21 cellular contexts compared by ENCODE assay signal in the genomic region with DNA sequence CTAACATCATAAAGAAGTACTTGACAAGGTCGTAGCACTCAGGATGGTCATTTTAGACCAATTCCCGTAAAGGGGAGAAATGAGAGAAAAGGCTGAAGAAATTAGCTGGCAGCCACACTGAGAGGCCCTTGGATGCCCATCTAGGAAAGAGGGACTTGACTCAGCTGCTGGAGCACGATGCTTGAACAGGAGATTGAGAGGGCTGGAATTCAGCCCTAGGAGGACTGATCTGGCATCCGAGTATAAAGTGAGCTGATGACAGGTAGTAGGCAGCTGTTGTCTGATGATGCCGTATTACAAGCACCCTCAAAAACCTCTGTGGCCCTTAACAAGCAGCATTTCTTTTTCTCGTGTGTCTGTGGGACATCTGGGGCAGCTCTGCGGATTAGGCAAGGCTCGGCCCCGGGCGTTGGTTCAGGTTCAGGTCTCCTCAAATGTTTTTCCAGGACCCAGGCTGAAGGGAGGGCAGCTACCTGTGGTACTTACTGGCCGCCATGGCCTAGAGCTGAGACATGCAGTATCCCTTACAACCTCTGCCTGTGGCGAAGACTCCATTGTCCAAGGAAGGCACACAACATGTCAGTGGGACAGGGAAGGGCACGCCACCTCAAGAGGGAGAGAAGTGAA.
"Had no signal": no experiment of that assay in that cellular context is flagged by ENCODE, and none has a peak within 500 bp of the region (broad histone marks: within the 10 kb centered on the region; RNA-seq: fewer than 3 reads in every experiment).

No MANE protein-coding gene starts in this region.

- ATAC-seq: activated CD4-positive, alpha-beta T cell treated with anti-CD3 and anti-CD28 coated beads for 36 hours; effector memory CD8-positive, alpha-beta T cell; gastrocnemius medialis; left cardiac atrium; naive thymus-derived CD8-positive, alpha-beta T cell had no signal

- H3K9me3 ChIP-seq: colonic mucosa, esophagus muscularis mucosa, gastrocnemius medialis, heart left ventricle, prostate gland, thoracic aorta had no signal

- DNase-seq: activated B cell treated with CpG ODN at 0.5 μM for 24 hours; activated CD4-positive, alpha-beta T cell treated with anti-CD3 and anti-CD28 coated beads for 36 hours; activated CD4-positive, alpha-beta T cell treated with anti-CD3 and anti-CD28 coated beads, Interleukin-2, amount 50 U/mL, for 4 hours; activated CD8-positive, alpha-beta memory T cell treated with anti-CD3 and anti-CD28 coated beads for 24 hours; activated naive CD4-positive, alpha-beta T cell treated with anti-CD3 and anti-CD28 coated beads for 36 hours; activated T-cell treated with anti-CD3 and anti-CD28 coated beads, Interleukin-2, amount 50 U/mL, for 48 hours; amygdala; colonic mucosa; dorsolateral prefrontal cortex; effector memory CD8-positive, alpha-beta T cell; gastrocnemius medialis; heart left ventricle; left cardiac atrium; naive thymus-derived CD8-positive, alpha-beta T cell; stimulated activated CD4-positive, alpha-beta T cell treated with anti-CD3 and anti-CD28 coated beads, Interleukin-4, amount 100 ng/mL, for 1 hour; stimulated activated naive CD4-positive, alpha-beta T cell treated with Interleukin-2 at 50 U/mL for 16 hours; T-helper 9 cell had no signal

- H3K4me1 ChIP-seq: colonic mucosa, gastrocnemius medialis, heart left ventricle, prostate gland had no signal

- H3K36me3 ChIP-seq: colonic mucosa, gastrocnemius medialis, neural progenitor cell, prostate gland had no signal

- H3K4me3 ChIP-seq: colonic mucosa, dorsolateral prefrontal cortex, esophagus muscularis mucosa, gastrocnemius medialis, heart left ventricle, neural progenitor cell, prostate gland, thoracic aorta had no signal

- H3K27me3 ChIP-seq: colonic mucosa, dorsolateral prefrontal cortex, esophagus muscularis mucosa, gastrocnemius medialis, heart left ventricle, neural progenitor cell had no signal

- H3K27ac ChIP-seq: colonic mucosa, dorsolateral prefrontal cortex, esophagus muscularis mucosa, gastrocnemius medialis, heart left ventricle, neural progenitor cell, prostate gland, thoracic aorta had no signal
